Comparison of ENCODE assay signal across 16 cellular contexts in genomic region chr11:36186797-36187196, GRCh38.
"Had no signal": no experiment of that assay in that cellular context is flagged by ENCODE, and none has a peak within 500 bp of the region (broad histone marks: within the 10 kb centered on the region; RNA-seq: fewer than 3 reads in every experiment).

No MANE protein-coding gene starts in this region.

- H3K27me3 ChIP-seq: colonic mucosa, transverse colon, vagina had no signal

- H3K9ac ChIP-seq: parathyroid adenoma had no signal

- H3K9me3 Mint-ChIP-seq: activated naive CD4-positive, alpha-beta T cell treated with anti-CD3 and anti-CD28 coated beads, Interleukin-2, amount 50 U/mL, for 24 hours; stimulated activated naive B cell treated with anti-CD40 and anti-IgM and Interleukin-4, amounts not matched to agents 10 μg/mL and 1 μg/mL and 100 μg/mL, for 72 hours had no signal

- H3K4me1 Mint-ChIP-seq: activated naive CD4-positive, alpha-beta T cell treated with anti-CD3 and anti-CD28 coated beads, Interleukin-2, amount 50 U/mL, for 24 hours; naive thymus-derived CD8-positive, alpha-beta T cell; stimulated activated naive B cell treated with anti-CD40 and anti-IgM and Interleukin-4, amounts not matched to agents 10 μg/mL and 1 μg/mL and 100 μg/mL, for 72 hours had no signal

- H3K27me3 Mint-ChIP-seq: stimulated activated naive B cell treated with anti-CD40 and anti-IgM and Interleukin-4, amounts not matched to agents 10 μg/mL and 1 μg/mL and 100 μg/mL, for 72 hours had no signal

- H3K79me2 ChIP-seq: parathyroid adenoma had no signal

- H3K9me3 ChIP-seq: colonic mucosa, mucosa of descending colon, neutrophil, transverse colon, vagina had no signal

- H3K27ac ChIP-seq: colonic mucosa, neutrophil, parathyroid adenoma, skin epidermis, transverse colon, vagina had no signal

- FAIRE-seq: endometrium had no signal

- H3K4me1 ChIP-seq: colonic mucosa, parathyroid adenoma, transverse colon had no signal

- H3K36me3 Mint-ChIP-seq: activated naive CD4-positive, alpha-beta T cell treated with anti-CD3 and anti-CD28 coated beads, Interleukin-2, amount 50 U/mL, for 24 hours; naive thymus-derived CD8-positive, alpha-beta T cell; stimulated activated naive B cell treated with anti-CD40 and anti-IgM and Interleukin-4, amounts not matched to agents 10 μg/mL and 1 μg/mL and 100 μg/mL, for 72 hours had no signal

- H3K36me3 ChIP-seq: colonic mucosa, neutrophil, transverse colon, vagina had no signal

- H3K27ac Mint-ChIP-seq: activated naive CD4-positive, alpha-beta T cell treated with anti-CD3 and anti-CD28 coated beads, Interleukin-2, amount 50 U/mL, for 24 hours; naive thymus-derived CD8-positive, alpha-beta T cell; stimulated activated naive B cell treated with anti-CD40 and anti-IgM and Interleukin-4, amounts not matched to agents 10 μg/mL and 1 μg/mL and 100 μg/mL, for 72 hours had no signal

- H3K4me3 ChIP-seq: colonic mucosa, mucosa of descending colon, skin epidermis, transverse colon, vagina had no signal

- DNase-seq: activated CD4-positive, CD25-positive, alpha-beta regulatory T cell treated with anti-CD3 and anti-CD28 coated beads, Interleukin-2, amount 50 U/mL, for 72 hours; colonic mucosa; islet precursor cell; mucosa of descending colon; naive thymus-derived CD8-positive, alpha-beta T cell; retina; stimulated activated CD4-positive, alpha-beta T cell treated with anti-CD3 and anti-CD28 coated beads, Interleukin-15, amount 100 ng/mL, for 24 hours; stimulated activated CD4-positive, alpha-beta T cell treated with anti-CD3 and anti-CD28 coated beads, Interleukin-4, amount 100 ng/mL, for 1 hour; stimulated activated naive B cell treated with anti-CD40 and anti-IgM and Interleukin-4, amounts not matched to agents 10 μg/mL and 1 μg/mL and 100 μg/mL, for 72 hours; transverse colon had no signal

- H2AFZ ChIP-seq: parathyroid adenoma had no signal

- H3K4me3 Mint-ChIP-seq: activated naive CD4-positive, alpha-beta T cell treated with anti-CD3 and anti-CD28 coated beads, Interleukin-2, amount 50 U/mL, for 24 hours; naive thymus-derived CD8-positive, alpha-beta T cell; stimulated activated naive B cell treated with anti-CD40 and anti-IgM and Interleukin-4, amounts not matched to agents 10 μg/mL and 1 μg/mL and 100 μg/mL, for 72 hours had no signal
